8 cellular contexts compared by ENCODE assay signal in genomic region chr7:5139998-5140397, GRCh38. TPM values are rescaled to one million over a fixed set of nuclear protein-coding genes. Genes with fewer than 3 reads are reported as not detected.
A peak's percentile ranks its signal among the peaks of the same experiment; 100 is the strongest.
DNase-seq lines count a peak whose midpoint lies in the region; ATAC-seq and TF ChIP-seq lines count a peak whose summit lies in the region.

No MANE protein-coding gene starts in this region.

- intact Hi-C loops in sciatic nerve (cut with DNase I), result no loop called here
- intact Hi-C loops in breast epithelium (cut with DNase I; ENCODE audit: low total_unique reads), result no loop called here

- H3K27me3 ChIP-seq in GM06990 (replicated peaks; ENCODE audit: control insufficient read depth, insufficient read depth, low read length) (no peaks in the 10 kb centered on the region), breast epithelium (peaks cover 0 to 4% of the 10 kb centered on the region in 2 donors)

- no peak for TF ChIP-seq POLR2A in breast epithelium (IDR thresholded peaks at IDR 0.05)

- H3K36me3 ChIP-seq in GM06990 (ENCODE audit: control insufficient read depth, insufficient read depth, low read length), result no peaks in the 10 kb centered on the region
- no peaks in the 10 kb centered on the region for H3K36me3 ChIP-seq in breast epithelium

- POLR2A ChIA-PET in RWPE1 (lab: Yijun Ruan, JAX; ENCODE audit: low non-redundant PET), result no interaction called here

- H3K27ac ChIP-seq in RWPE1, result no peak overlapping the region
- no peak overlapping the region for H3K27ac ChIP-seq in breast epithelium

- no peaks in the 10 kb centered on the region for H3K9me3 ChIP-seq in breast epithelium

- TF ChIP-seq CTCF in GM06990 (IDR thresholded peaks at IDR 0.05; ENCODE audit: insufficient read depth, low read length, poor library complexity, severe bottlenecking) (peak; percentile 56), RWPE1 (conservative IDR thresholded peaks at IDR 0.05; ENCODE audit: low read depth) (peak; percentile 19; the same call in 1 of the 2 replicates), epithelial cell of proximal tubule (conservative IDR thresholded peaks at IDR 0.05; ENCODE audit: low read depth, low read length) (peak; percentile 54), breast epithelium (IDR thresholded peaks at IDR 0.05) (no peak)

- H3K4me1 ChIP-seq in breast epithelium, result no peaks in the 10 kb centered on the region

- DNase-seq in 8988T, result peak; percentile 65
- no peak for DNase-seq in GM06990 (ENCODE audit: extremely low read depth, insufficient read length)
- no peak for DNase-seq in RWPE1 (ENCODE audit: low spot score)
- DNase-seq in epithelial cell of proximal tubule (ENCODE audit: low read depth), result no peak
- peak; percentile 56 for DNase-seq in sciatic nerve (ENCODE audit: low spot score)
- no peak for DNase-seq in cerebellar nuclear complex (lab: John Stamatoyannopoulos, UW)
- no peak for DNase-seq in breast epithelium (ENCODE audit: low spot score in 2 of 2)

- ATAC-seq in sciatic nerve (peak; percentile 36), HG02759 (IDR thresholded peaks at IDR 0.05; ENCODE audit: unreplicated experiment) (no peak)

- no peak overlapping the region for H3K4me3 ChIP-seq in GM06990 (replicated peaks; ENCODE audit: low read depth, low read length)
- no peak overlapping the region for H3K4me3 ChIP-seq in epithelial cell of proximal tubule (ENCODE audit: low read depth, low read length)
- no peak overlapping the region for H3K4me3 ChIP-seq in breast epithelium

- CTCF ChIA-PET in RWPE1 (lab: Yijun Ruan, JAX), result no interaction called here

RNA-seq across cellular contexts. Expression of gene WIPI2, which starts 50.0 kb away (rescaled TPM):
- 55.9 and 63.9 TPM in 2 replicates for total RNA-seq in epithelial cell of proximal tubule
- 64.1 TPM for total RNA-seq in sciatic nerve
- total RNA-seq in breast epithelium, result 10 to 100 TPM; 55.7 to 69.8 (median 56.0) TPM

Comparison
In these comparisons a context has a peak if more than half of its experiments do, and no peak if none do; other contexts are left out.
1. DNase-seq: peak in 8988T (single experiment) and sciatic nerve (single experiment); none in GM06990 (single experiment), RWPE1 (single experiment), epithelial cell of proximal tubule (single experiment), cerebellar nuclear complex (0 of 2) and breast epithelium (0 of 2).
2. CTCF ChIP-seq: peak in GM06990 (single experiment), RWPE1 (single experiment) and epithelial cell of proximal tubule (single experiment); none in breast epithelium (0 of 3).